In genomic region chr14:35336171-35337073, GRCh38 we compare ENCODE assay signal across 8 cellular contexts. TPM values are rescaled to one million over a fixed set of nuclear protein-coding genes. Genes with fewer than 3 reads are reported as not detected.
DNase-seq lines count a peak whose midpoint lies in the region; ATAC-seq and TF ChIP-seq lines count a peak whose summit lies in the region.

No MANE protein-coding gene starts in this region.

- DNase-seq in Ammon's horn (ENCODE audit: low spot score) (peak; percentile 74), NCI-H510A (lab: John Stamatoyannopoulos, UW) (peak; percentile 66), erythroblast (lab: John Stamatoyannopoulos, UW) (peak; percentile 26 to 33), midbrain (lab: John Stamatoyannopoulos, UW) (peak; percentile 43), ureter (ENCODE audit: low spot score) (peak; percentile 91), AML-193 (lab: John Stamatoyannopoulos, UW) (no peak)
- no peak for DNase-seq in effector CD4-positive, alpha-beta T cell

- no peak for ATAC-seq in GM21447 (IDR thresholded peaks at IDR 0.05; ENCODE audit: unreplicated experiment)

- no peak for TF ChIP-seq POLR2A in erythroblast (IDR thresholded peaks at IDR 0.05; ENCODE audit: low read length)

RNA-seq across cellular contexts. Expression of gene PSMA6, which starts 44.2 kb away (rescaled TPM):
- 173 TPM for total RNA-seq in ureter

Comparison
In these comparisons a context has a peak if more than half of its experiments do, and no peak if none do; other contexts are left out.
1. DNase-seq: peak in Ammon's horn (single experiment), NCI-H510A (single experiment), erythroblast (2 of 2), midbrain (single experiment) and ureter (single experiment); none in AML-193 (0 of 2) and effector CD4-positive, alpha-beta T cell (single experiment).